9 cellular contexts compared by ENCODE assay signal in genomic region chr10:14553434-14553833, GRCh38.
A peak's percentile ranks its signal among the peaks of the same experiment; 100 is the strongest.
DNase-seq lines count a peak whose midpoint lies in the region; ATAC-seq, FAIRE-seq and TF ChIP-seq lines count a peak whose summit lies in the region.
"Had no signal": no experiment of that assay in that cellular context is flagged by ENCODE, and none has a peak within 500 bp of the region (broad histone marks: within the 10 kb centered on the region; RNA-seq: fewer than 3 reads in every experiment).

No MANE protein-coding gene starts in this region.

- H3K4me3 ChIP-seq in right cardiac atrium (ENCODE audit: low read length) (no peak overlapping the region), right atrium auricular region (no peak overlapping the region), SJCRH30 (no peak overlapping the region), kidney (ENCODE audit: low read length in 2 of 2) (no peak overlapping the region)

- no peak for FAIRE-seq in kidney (lab: Jason Lieb, UNC)

- H3K27me3 Mint-ChIP-seq in activated B cell treated with CpG ODN at 0.5 μM for 24 hours, result no peaks in the 10 kb centered on the region

- no peaks in the 10 kb centered on the region for H3K36me3 ChIP-seq in right atrium auricular region
- H3K36me3 ChIP-seq in SJCRH30, result no peaks in the 10 kb centered on the region
- H3K36me3 ChIP-seq in kidney (ENCODE audit: control insufficient read depth in 1 of 2, insufficient read depth in 2 of 2, low read length in 2 of 2), result peaks cover 0 to 8% of the 10 kb centered on the region in 2 donors

- ATAC-seq in right cardiac atrium (peak; percentile 40 to 56), activated B cell treated with CpG ODN at 0.5 μM for 24 hours (ENCODE audit: low read depth) (no peak)

- no peaks in the 10 kb centered on the region for H3K27me3 ChIP-seq in right cardiac atrium (ENCODE audit: control insufficient read depth, insufficient read depth)
- no peaks in the 10 kb centered on the region for H3K27me3 ChIP-seq in right atrium auricular region
- no peaks in the 10 kb centered on the region for H3K27me3 ChIP-seq in SJCRH30

- no peak for DNase-seq in right cardiac atrium
- no peak for DNase-seq in right atrium auricular region (ENCODE audit: low spot score)
- no peak for DNase-seq in activated B cell treated with CpG ODN at 0.5 μM for 24 hours
- DNase-seq in glomerular visceral epithelial cell (ENCODE audit: extremely low spot score), result peak; percentile 51
- DNase-seq in SJCRH30, result no peak
- no peak for DNase-seq in occipital lobe (lab: John Stamatoyannopoulos, UW)
- DNase-seq in kidney, result no peak
- DNase-seq in foreskin melanocyte, result no peak

- H3K9ac ChIP-seq in kidney (ENCODE audit: low read length in 2 of 2), result no peak overlapping the region

- H3K4me1 Mint-ChIP-seq in activated B cell treated with CpG ODN at 0.5 μM for 24 hours, result peaks cover 90% of the 10 kb centered on the region

- 57% methylated on average over 1 of the region's 1 CpG for WGBS in right cardiac atrium

- CTCF ChIA-PET in activated B cell treated with CpG ODN at 0.5 μM for 24 hours (lab: Charles Lee), result interaction anchor here (1.1 to 2.0 kb wide), 3 partner anchors 16 to 269 kb away, joined by 3 to 15 read pairs (median 3); no protein-coding TSS in a partner anchor

- H3K4me1 ChIP-seq in right cardiac atrium (ENCODE audit: control insufficient read depth, insufficient read depth, low read length) (peaks cover 5% of the 10 kb centered on the region), right atrium auricular region (peaks cover 0 to 9% of the 10 kb centered on the region in 2 donors), SJCRH30 (no peaks in the 10 kb centered on the region), kidney (ENCODE audit: control insufficient read depth in 1 of 2, insufficient read depth in 1 of 2, low read depth in 1 of 2, low read length in 2 of 2) (peaks cover 25 to 33% of the 10 kb centered on the region in 2 donors)

- TF ChIP-seq CTCF in right atrium auricular region (IDR thresholded peaks at IDR 0.05), result no peak
- TF ChIP-seq CTCF in activated B cell treated with CpG ODN at 0.5 μM for 24 hours (IDR thresholded peaks at IDR 0.05), result no peak
- no peak for TF ChIP-seq CTCF in kidney (IDR thresholded peaks at IDR 0.05; ENCODE audit: borderline replicate concordance, extremely low read depth, insufficient read depth)

- intact Hi-C loops in right cardiac atrium (cut with DNase I), result no loop called here
- intact Hi-C loops in activated B cell treated with CpG ODN at 0.5 μM for 24 hours (cut with micrococcal nuclease), result no loop called here
- intact Hi-C loops in kidney (cut with DNase I), result no loop called here

- H3K27ac ChIP-seq in right cardiac atrium (ENCODE audit: low read length) (no peak overlapping the region), right atrium auricular region (peak overlapping the region in 1 of 2 donors; percentile 8), SJCRH30 (no peak overlapping the region), kidney (ENCODE audit: low read depth in 2 of 2, low read length in 2 of 2) (no peak overlapping the region)

- peak overlapping the region; percentile 71 for H3K27ac Mint-ChIP-seq in activated B cell treated with CpG ODN at 0.5 μM for 24 hours

- no peaks in the 10 kb centered on the region for H3K9me3 Mint-ChIP-seq in activated B cell treated with CpG ODN at 0.5 μM for 24 hours
- H3K9me3 Mint-ChIP-seq: nephron had no signal

- peak overlapping the region; percentile 11 for H3K4me3 Mint-ChIP-seq in activated B cell treated with CpG ODN at 0.5 μM for 24 hours
- H3K4me3 Mint-ChIP-seq: nephron had no signal

- H3K36me3 Mint-ChIP-seq in activated B cell treated with CpG ODN at 0.5 μM for 24 hours (ENCODE audit: low read depth), result peaks cover 74% of the 10 kb centered on the region

- POLR2A ChIA-PET in activated B cell treated with CpG ODN at 0.5 μM for 24 hours (lab: Charles Lee), result interaction anchor here (0.6 to 2.4 kb wide), 6 partner anchors 10 to 325 kb away, joined by 3 to 6 read pairs (median 4); no protein-coding TSS in a partner anchor

- H3K9me3 ChIP-seq in right cardiac atrium (ENCODE audit: control insufficient read depth, low read length) (no peaks in the 10 kb centered on the region), right atrium auricular region (no peaks in the 10 kb centered on the region), SJCRH30 (replicated peaks) (no peaks in the 10 kb centered on the region), kidney (ENCODE audit: control insufficient read depth in 1 of 2, low read length in 2 of 2) (no peaks in the 10 kb centered on the region)
